Comparison of ENCODE assay signal across 8 cellular contexts in genomic region chr18:70288171-70288850, GRCh38. TPM values are rescaled to one million over a fixed set of nuclear protein-coding genes. Genes with fewer than 3 reads are reported as not detected.
DNase-seq lines count a peak whose midpoint lies in the region; ATAC-seq and TF ChIP-seq lines count a peak whose summit lies in the region.

No MANE protein-coding gene starts in this region.

- H3K27me3 ChIP-seq in H7 (ENCODE audit: control insufficient read depth, insufficient read depth, low read length) (no peaks in the 10 kb centered on the region), right lobe of liver (no peaks in the 10 kb centered on the region), testis (no peaks in the 10 kb centered on the region)

- WGBS in right lobe of liver (ENCODE audit: insufficient coverage, low coverage, low lambda C conversion rate, missing lambda C conversion rate): 4% methylated on average over 15 of the region's 50 CpGs
- WGBS in testis, 2 donors: 1% methylated on average over 9 to 47 of the region's 50 CpGs

- peak overlapping the region; percentile 47 for H3K4me3 Mint-ChIP-seq in T-helper 1 cell treated with Interleukin-12 subunit alpha and Interleukin-12 subunit beta and Interleukin-4 antibody, amounts not matched to agents 30 μg/mL and 1 μg/mL, for 36 hours

- DNase-seq in T-helper 1 cell: no peak
- DNase-seq in H7: peak; percentile 88
- DNase-seq in NCI-H1092 (lab: John Stamatoyannopoulos, UW): peak; percentile 27
- peak; percentile 56 to 62 (median 59) for DNase-seq in right lobe of liver
- peak; percentile 50 for DNase-seq in testis
- DNase-seq in NCI-H526 treated with DMSO at 0.1 percent for 48 hours (lab: John Stamatoyannopoulos, UW): no peak

- no peaks in the 10 kb centered on the region for H3K9me3 ChIP-seq in right lobe of liver
- H3K9me3 ChIP-seq in testis: no peaks in the 10 kb centered on the region

- TF ChIP-seq CTCF in right lobe of liver (IDR thresholded peaks at IDR 0.05) (no peak), testis (IDR thresholded peaks at IDR 0.05) (no peak)

- H3K4me1 Mint-ChIP-seq in T-helper 1 cell treated with Interleukin-12 subunit alpha and Interleukin-12 subunit beta and Interleukin-4 antibody, amounts not matched to agents 30 μg/mL and 1 μg/mL, for 36 hours (ENCODE audit: low read depth): peaks cover 3% of the 10 kb centered on the region

- peaks cover 39% of the 10 kb centered on the region for H3K27me3 Mint-ChIP-seq in T-helper 1 cell treated with Interleukin-12 subunit alpha and Interleukin-12 subunit beta and Interleukin-4 antibody, amounts not matched to agents 30 μg/mL and 1 μg/mL, for 36 hours (ENCODE audit: low read depth)

- peaks cover 0 to 20% (median 8%) of the 10 kb centered on the region in 4 donors for H3K4me1 ChIP-seq in right lobe of liver
- peaks cover 12% of the 10 kb centered on the region for H3K4me1 ChIP-seq in testis

- peak; percentile 50 to 64 (median 58) for ATAC-seq in right lobe of liver

- H3K9me3 Mint-ChIP-seq in T-helper 1 cell treated with Interleukin-12 subunit alpha and Interleukin-12 subunit beta and Interleukin-4 antibody, amounts not matched to agents 30 μg/mL and 1 μg/mL, for 36 hours: no peaks in the 10 kb centered on the region

- peaks cover 2% of the 10 kb centered on the region for H3K36me3 Mint-ChIP-seq in T-helper 1 cell treated with Interleukin-12 subunit alpha and Interleukin-12 subunit beta and Interleukin-4 antibody, amounts not matched to agents 30 μg/mL and 1 μg/mL, for 36 hours (ENCODE audit: low read depth)

- H3K27ac ChIP-seq in cingulate gyrus (ENCODE audit: low read depth, low read length) (peak overlapping the region; percentile 60), right lobe of liver (peak overlapping the region; percentile 31 to 94 (median 89)), testis (peak overlapping the region; percentile 90 to 96)

- H3K27ac Mint-ChIP-seq in T-helper 1 cell treated with Interleukin-12 subunit alpha and Interleukin-12 subunit beta and Interleukin-4 antibody, amounts not matched to agents 30 μg/mL and 1 μg/mL, for 36 hours: no peak overlapping the region

- H3K36me3 ChIP-seq in H7 (replicated peaks; ENCODE audit: control insufficient read depth, insufficient read depth, low read length) (no peaks in the 10 kb centered on the region), right lobe of liver (no peaks in the 10 kb centered on the region), testis (ENCODE audit: low read depth, missing control alignments) (no peaks in the 10 kb centered on the region)

- TF ChIP-seq POLR2A in right lobe of liver (IDR thresholded peaks at IDR 0.05) (no peak), testis (IDR thresholded peaks at IDR 0.05) (no peak)

- intact Hi-C loops in right lobe of liver (cut with DNase I) (no loop called here), testis (cut with DNase I; ENCODE audit: low total_unique reads) (no loop called here)

- H3K4me3 ChIP-seq in H7 (ENCODE audit: insufficient read depth, low read depth, low read length): peak overlapping the region; percentile 69
- peak overlapping the region; percentile 60 to 71 (median 71) for H3K4me3 ChIP-seq in right lobe of liver
- H3K4me3 ChIP-seq in testis: peak overlapping the region; percentile 84 to 89

RNA-seq across cellular contexts. Expression of gene SOCS6, which starts 0.5 kb away (rescaled TPM):
- 19.3 and 22.1 TPM in 2 replicates for total RNA-seq in H7 (2014; rRNA removed; shearing (Covaris generic))
- total RNA-seq in right lobe of liver (10 to 100 TPM; 11.7 to 18.0 (median 14.0) TPM), testis (10 to 100 TPM; 20.9 to 22.9 TPM)
- polyA plus RNA-seq in testis (ENCODE audit: insufficient read depth, low read depth, low replicate concordance): 12.7 TPM

Comparison
In these comparisons a context has a peak if more than half of its experiments do, and no peak if none do; other contexts are left out.
1. DNase-seq: peak in H7 (single experiment), NCI-H1092 (single experiment), right lobe of liver (3 of 3) and testis (single experiment); none in T-helper 1 cell (0 of 5) and NCI-H526 treated with DMSO at 0.1 percent for 48 hours (single experiment).
2. Peak in every context shown above with its lines, with median percentiles within 50 percentile points of each other: H3K4me3 ChIP-seq and H3K27ac ChIP-seq.